ENCODE assay signal across 1 cellular context in genomic region chr4:76305971-76306881, GRCh38.
TF ChIP-seq lines count a peak whose summit lies in the region.

Gene STBD1, plus strand, starts transcription at chr4:76306733. Its CDS starts 37 bp downstream, at chr4:76306770.

TF ChIP-seq in HepG2, 621 proteins besides CTCF, POLR2A, EP300 and RAD21 (continued from another document and continues in another):
- TF ChIP-seq ZBED4 (CRISPR knock-in tag; IDR thresholded peaks at IDR 0.05; ENCODE audit: borderline replicate concordance) = no peak; the same call in 1 of the 2 replicates
- TF ChIP-seq ZNF646 (CRISPR knock-in tag; IDR thresholded peaks at IDR 0.05) = no peak
- TF ChIP-seq MXI1 (IDR thresholded peaks at IDR 0.05; ENCODE audit: borderline replicate concordance, low read depth, low read length) = peak; percentile 45; the same call in 1 of the 3 replicates
- no peak for TF ChIP-seq ZNF235 (CRISPR knock-in tag; IDR thresholded peaks at IDR 0.05; ENCODE audit: borderline replicate concordance)
- TF ChIP-seq MED13 (CRISPR knock-in tag; IDR thresholded peaks at IDR 0.05) = peak; percentile 66; the same call in 1 of the 2 replicates
- TF ChIP-seq ZBTB34 (CRISPR knock-in tag; IDR thresholded peaks at IDR 0.05) = 0 out of 2 replicates have a peak, but pooled peaks have one; percentile 50
- TF ChIP-seq HDAC1 (CRISPR knock-in tag; IDR thresholded peaks at IDR 0.05) = peak; percentile 86
- TF ChIP-seq TMF1 (CRISPR knock-in tag; IDR thresholded peaks at IDR 0.05; ENCODE audit: low read depth) = 0 out of 2 replicates have a peak, but pooled peaks have one; percentile 83
- TF ChIP-seq PAF1 (CRISPR knock-in tag; IDR thresholded peaks at IDR 0.05) = no peak
- 0 out of 2 replicates have a peak, but pooled peaks have one; percentile 59 for TF ChIP-seq ZBTB8A (CRISPR knock-in tag; IDR thresholded peaks at IDR 0.05; ENCODE audit: borderline replicate concordance, low read depth)
- TF ChIP-seq ARNTL (CRISPR knock-in tag; IDR thresholded peaks at IDR 0.05) = no peak; the same call in 1 of the 2 replicates
- peak; percentile 99 for TF ChIP-seq UBTF (CRISPR knock-in tag; IDR thresholded peaks at IDR 0.05)
- no peak for TF ChIP-seq RFX3 (CRISPR knock-in tag; IDR thresholded peaks at IDR 0.05)
- TF ChIP-seq GFI1 (CRISPR knock-in tag; IDR thresholded peaks at IDR 0.05; ENCODE audit: borderline replicate concordance) = peak; percentile 74; the same call in 1 of the 2 replicates
- no peak for TF ChIP-seq TCF12 (IDR thresholded peaks at IDR 0.05)
- no peak for TF ChIP-seq TCF12 (CRISPR knock-in tag; IDR thresholded peaks at IDR 0.05)
- TF ChIP-seq MEIS1 (CRISPR knock-in tag; IDR thresholded peaks at IDR 0.05; ENCODE audit: borderline replicate concordance) = peak; percentile 57
- TF ChIP-seq REST (IDR thresholded peaks at IDR 0.05; ENCODE audit: borderline replicate concordance in 1 of 2, low read depth in 1 of 2, low read length in 2 of 2) = no peak; a peak in 1 of 4 replicates
- TF ChIP-seq ZNF580 (CRISPR knock-in tag; IDR thresholded peaks at IDR 0.05; ENCODE audit: borderline replicate concordance, low read depth) = 0 out of 2 replicates have a peak, but pooled peaks have one; percentile 69
- TF ChIP-seq ZNF230 (CRISPR knock-in tag; IDR thresholded peaks at IDR 0.05) = no peak; the same call in none of the 2 replicates
- peak; percentile 69 for TF ChIP-seq POGK (CRISPR knock-in tag; conservative IDR thresholded peaks at IDR 0.05)
- 0 out of 2 replicates have a peak, but pooled peaks have one; percentile 32 for TF ChIP-seq ZNF850 (CRISPR knock-in tag; conservative IDR thresholded peaks at IDR 0.05)
- TF ChIP-seq ZNF124 (CRISPR knock-in tag; IDR thresholded peaks at IDR 0.05) = peak; percentile 29; the same call in 1 of the 2 replicates
- TF ChIP-seq SALL1 (CRISPR knock-in tag; IDR thresholded peaks at IDR 0.05) = peak; percentile 52; the same call in 1 of the 2 replicates
- TF ChIP-seq JUN (CRISPR knock-in tag; IDR thresholded peaks at IDR 0.05) = no peak
- TF ChIP-seq TRIM22 (IDR thresholded peaks at IDR 0.05) = no peak
- TF ChIP-seq NCOA1 (CRISPR knock-in tag; IDR thresholded peaks at IDR 0.05) = 0 out of 2 replicates have a peak, but pooled peaks have one; percentile 3
- TF ChIP-seq ZMAT3 (CRISPR knock-in tag; conservative IDR thresholded peaks at IDR 0.05) = peak; percentile 27; the same call in 1 of the 2 replicates
- peak; percentile 65; the same call in 1 of the 2 replicates for TF ChIP-seq ZNF703 (CRISPR knock-in tag; IDR thresholded peaks at IDR 0.05; ENCODE audit: borderline replicate concordance)
- TF ChIP-seq ZSCAN31 (CRISPR knock-in tag; IDR thresholded peaks at IDR 0.05; ENCODE audit: low read depth) = peak; percentile 57; the same call in 1 of the 2 replicates
- no peak for TF ChIP-seq ZFP36L2 (CRISPR knock-in tag; IDR thresholded peaks at IDR 0.05)
- TF ChIP-seq KLF16 (CRISPR knock-in tag; IDR thresholded peaks at IDR 0.05) = peak in 1 of 2 experiments; percentile 77; a peak in 2 of 4 replicates
- TF ChIP-seq CREB1 (IDR thresholded peaks at IDR 0.05) = no peak
- no peak for TF ChIP-seq CREB1 (CRISPR knock-in tag; IDR thresholded peaks at IDR 0.05)
- TF ChIP-seq ZNF747 (CRISPR knock-in tag; IDR thresholded peaks at IDR 0.05; ENCODE audit: borderline replicate concordance) = peak; percentile 60; the same call in 1 of the 2 replicates
- TF ChIP-seq WIZ (CRISPR knock-in tag; IDR thresholded peaks at IDR 0.05) = no peak
